8 cellular contexts compared by ENCODE assay signal in the genomic region with DNA sequence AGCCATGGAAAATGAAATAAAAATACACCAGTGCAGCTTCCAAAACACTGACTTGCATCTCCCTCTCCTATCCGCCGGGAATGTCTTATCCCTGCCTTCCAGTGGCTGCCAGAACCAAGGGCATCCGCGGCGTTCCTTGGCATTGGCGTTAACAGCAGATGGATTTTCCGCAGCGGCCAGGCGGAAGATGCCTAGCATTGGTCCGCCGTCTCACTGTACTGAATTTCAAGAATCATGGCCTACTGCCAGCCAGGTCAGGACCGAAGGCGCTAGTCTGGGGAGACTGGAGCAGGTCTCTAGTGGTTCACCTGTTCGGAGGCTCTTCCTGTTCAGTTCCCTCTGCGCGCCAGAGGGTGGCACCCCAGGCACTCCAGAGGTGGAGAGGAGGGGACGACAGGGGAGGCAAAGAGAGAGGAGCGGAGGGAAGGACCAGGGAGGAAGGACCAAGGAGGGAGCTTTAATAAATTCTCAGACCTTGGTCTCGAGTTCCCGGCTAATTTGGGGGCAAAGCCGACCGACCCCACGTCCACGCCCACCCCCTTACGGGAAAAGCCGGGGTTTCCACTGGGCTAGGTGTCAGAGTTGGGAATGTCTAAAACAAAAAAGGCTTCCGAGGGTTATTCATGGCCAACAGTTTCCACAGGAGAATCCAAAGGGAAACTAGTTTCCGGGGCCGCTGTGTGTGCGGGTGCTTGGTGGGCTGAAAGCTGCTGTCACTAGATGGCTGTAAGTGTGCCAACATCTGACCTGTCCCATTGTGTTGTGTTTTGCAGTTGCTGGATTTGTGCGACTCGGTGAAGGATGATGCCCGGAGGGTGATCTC. TPM values are rescaled to one million over a fixed set of nuclear protein-coding genes. Genes with fewer than 3 reads are reported as not detected.
DNase-seq lines count a peak whose midpoint lies in the region; ATAC-seq and TF ChIP-seq lines count a peak whose summit lies in the region.

No MANE protein-coding gene starts in this region.

- DNase-seq in AML-193 (lab: John Stamatoyannopoulos, UW) (peak; percentile 29 to 55), H7 (peak; percentile 91), NCI-H446 (lab: John Stamatoyannopoulos, UW) (peak; percentile 52 to 71), choroid plexus epithelial cell (ENCODE audit: low read depth) (peak; percentile 82), kidney glomerular epithelial cell (lab: John Stamatoyannopoulos, UW) (peak; percentile 76)
- peak; percentile 57 for DNase-seq in activated CD4-positive, CD25-positive, alpha-beta regulatory T cell treated with anti-CD3 and anti-CD28 coated beads, Interleukin-2, amount 50 U/mL, for 72 hours
- peak; percentile 54 to 72 (median 71) for DNase-seq in stimulated activated CD4-positive, alpha-beta T cell treated with anti-CD3 and anti-CD28 coated beads, Interleukin-12 subunit alpha, Interleukin-12 subunit beta, amount 100 ng/mL, for 48 hours (ENCODE audit: low read depth in 2 of 3, low spot score in 1 of 3)

- peak; percentile 90 for TF ChIP-seq CTCF in choroid plexus epithelial cell (conservative IDR thresholded peaks at IDR 0.05; ENCODE audit: low read depth, low read length)

- no peaks in the 10 kb centered on the region for H3K36me3 ChIP-seq in H7 (replicated peaks; ENCODE audit: control insufficient read depth, insufficient read depth, low read length)

- ATAC-seq in HG03571 (IDR thresholded peaks at IDR 0.05; ENCODE audit: unreplicated experiment) = no peak

- H3K4me3 ChIP-seq in H7 (ENCODE audit: insufficient read depth, low read depth, low read length) = peak overlapping the region; percentile 56
- H3K4me3 ChIP-seq in choroid plexus epithelial cell (ENCODE audit: low read depth, low read length) = peak overlapping the region; percentile 86

- H3K27me3 ChIP-seq in H7 (ENCODE audit: control insufficient read depth, insufficient read depth, low read length) = peaks cover 45% of the 10 kb centered on the region

RNA-seq across cellular contexts. Expression of a gene that starts 3.7 kb away (rescaled TPM):
- total RNA-seq in H7 (2014; rRNA removed; shearing (Covaris generic)) = 11.3 and 11.6 TPM in 2 replicates
